21 cellular contexts compared by ENCODE assay signal in genomic region chr4:20711335-20711734, GRCh38. TPM values are rescaled to one million over a fixed set of nuclear protein-coding genes. Genes with fewer than 3 reads are reported as not detected.
DNase-seq lines count a peak whose midpoint lies in the region; ATAC-seq and TF ChIP-seq lines count a peak whose summit lies in the region.
"Had no signal": no experiment of that assay in that cellular context is flagged by ENCODE, and none has a peak within 500 bp of the region (broad histone marks: within the 10 kb centered on the region; RNA-seq: fewer than 3 reads in every experiment).

No MANE protein-coding gene starts in this region.

- no peaks in the 10 kb centered on the region; the same call in 1 of the 2 replicates for H3K4me1 ChIP-seq in BE2C
- H3K4me1 ChIP-seq: A549, BLaER1 had no signal

- ATAC-seq in SK-N-SH treated with all-trans-retinoic acid at 6 μM for 48 hours: peak; percentile 61; the same call in 1 of the 3 replicates
- ATAC-seq in GM19397 (IDR thresholded peaks at IDR 0.05; ENCODE audit: unreplicated experiment): no peak
- ATAC-seq in GM21390 (IDR thresholded peaks at IDR 0.05; ENCODE audit: unreplicated experiment): no peak
- ATAC-seq: A549, GM12878 had no signal

- no peaks in the 10 kb centered on the region for H3K27me3 ChIP-seq in BE2C
- H3K27me3 ChIP-seq: BLaER1 had no signal

- DNase-seq in BE2C (peak; percentile 27), SK-N-DZ (ENCODE audit: low spot score) (peak; percentile 99)
- DNase-seq: AML-193; C1 segment of cervical spinal cord; CD4-positive, alpha-beta memory T cell; CD4-positive, CD25-positive, alpha-beta regulatory T cell; CD8-positive, alpha-beta memory T cell; COR-L47; DMS 273 treated with DMSO at 0.1 percent for 48 hours; DMS153; DMS53; DMS79; DND-41; EL; GDM1 had no signal

- H3K9me3 ChIP-seq in BE2C: no peaks in the 10 kb centered on the region; the same call in 1 of the 2 replicates
- H3K9me3 ChIP-seq: A549 had no signal

- no peak for TF ChIP-seq CTCF in BE2C (IDR thresholded peaks at IDR 0.05; ENCODE audit: low read depth, low read length)

- H3K36me3 ChIP-seq in BE2C: peaks cover 41% of the 10 kb centered on the region

- no peak overlapping the region for H3K4me3 ChIP-seq in BE2C (ENCODE audit: low read depth, low read length)
- H3K4me3 ChIP-seq: A549, BLaER1, GM12878 had no signal

TF ChIP-seq in SK-N-SH treated with all-trans-retinoic acid at 6 μM for 48 hours, 23 proteins besides CTCF, POLR2A, EP300 and RAD21:
- peak; percentile 83 for TF ChIP-seq ISL1 (CRISPR knock-in tag; IDR thresholded peaks at IDR 0.05)
- peak; percentile 2; the same call in 1 of the 2 replicates for TF ChIP-seq ZNF8 (CRISPR knock-in tag; IDR thresholded peaks at IDR 0.05)
- TF ChIP-seq CSRNP3 (CRISPR knock-in tag; IDR thresholded peaks at IDR 0.05): peak; percentile 88
- TF ChIP-seq BACH2 (CRISPR knock-in tag; IDR thresholded peaks at IDR 0.05; ENCODE audit: borderline replicate concordance): no peak
- 0 out of 2 replicates have a peak, but pooled peaks have one; percentile 9 for TF ChIP-seq SNAI2 (CRISPR knock-in tag; IDR thresholded peaks at IDR 0.05)
- no peak for TF ChIP-seq ZC3H10 (CRISPR knock-in tag; IDR thresholded peaks at IDR 0.05)
- no peak for TF ChIP-seq OSR1 (CRISPR knock-in tag; IDR thresholded peaks at IDR 0.05)
- TF ChIP-seq, protein P1, sequence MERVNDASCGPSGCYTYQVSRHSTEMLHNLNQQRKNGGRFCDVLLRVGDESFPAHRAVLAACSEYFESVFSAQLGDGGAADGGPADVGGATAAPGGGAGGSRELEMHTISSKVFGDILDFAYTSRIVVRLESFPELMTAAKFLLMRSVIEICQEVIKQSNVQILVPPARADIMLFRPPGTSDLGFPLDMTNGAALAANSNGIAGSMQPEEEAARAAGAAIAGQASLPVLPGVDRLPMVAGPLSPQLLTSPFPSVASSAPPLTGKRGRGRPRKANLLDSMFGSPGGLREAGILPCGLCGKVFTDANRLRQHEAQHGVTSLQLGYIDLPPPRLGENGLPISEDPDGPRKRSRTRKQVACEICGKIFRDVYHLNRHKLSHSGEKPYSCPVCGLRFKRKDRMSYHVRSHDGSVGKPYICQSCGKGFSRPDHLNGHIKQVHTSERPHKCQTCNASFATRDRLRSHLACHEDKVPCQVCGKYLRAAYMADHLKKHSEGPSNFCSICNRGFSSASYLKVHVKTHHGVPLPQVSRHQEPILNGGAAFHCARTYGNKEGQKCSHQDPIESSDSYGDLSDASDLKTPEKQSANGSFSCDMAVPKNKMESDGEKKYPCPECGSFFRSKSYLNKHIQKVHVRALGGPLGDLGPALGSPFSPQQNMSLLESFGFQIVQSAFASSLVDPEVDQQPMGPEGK (CRISPR knock-in tag; IDR thresholded peaks at IDR 0.05; ENCODE audit: borderline replicate concordance): no peak
- TF ChIP-seq ZNF70 (CRISPR knock-in tag; IDR thresholded peaks at IDR 0.05): no peak
- TF ChIP-seq ZNF565 (CRISPR knock-in tag; conservative IDR thresholded peaks at IDR 0.05; ENCODE audit: low read depth): no peak
- TF ChIP-seq, protein P2, sequence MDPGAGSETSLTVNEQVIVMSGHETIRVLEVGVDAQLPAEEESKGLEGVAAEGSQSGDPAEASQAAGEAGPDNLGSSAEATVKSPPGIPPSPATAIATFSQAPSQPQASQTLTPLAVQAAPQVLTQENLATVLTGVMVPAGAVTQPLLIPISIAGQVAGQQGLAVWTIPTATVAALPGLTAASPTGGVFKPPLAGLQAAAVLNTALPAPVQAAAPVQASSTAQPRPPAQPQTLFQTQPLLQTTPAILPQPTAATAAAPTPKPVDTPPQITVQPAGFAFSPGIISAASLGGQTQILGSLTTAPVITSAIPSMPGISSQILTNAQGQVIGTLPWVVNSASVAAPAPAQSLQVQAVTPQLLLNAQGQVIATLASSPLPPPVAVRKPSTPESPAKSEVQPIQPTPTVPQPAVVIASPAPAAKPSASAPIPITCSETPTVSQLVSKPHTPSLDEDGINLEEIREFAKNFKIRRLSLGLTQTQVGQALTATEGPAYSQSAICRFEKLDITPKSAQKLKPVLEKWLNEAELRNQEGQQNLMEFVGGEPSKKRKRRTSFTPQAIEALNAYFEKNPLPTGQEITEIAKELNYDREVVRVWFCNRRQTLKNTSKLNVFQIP (CRISPR knock-in tag; IDR thresholded peaks at IDR 0.05; ENCODE audit: borderline replicate concordance, low read depth): no peak
- no peak for TF ChIP-seq TOX (CRISPR knock-in tag; IDR thresholded peaks at IDR 0.05; ENCODE audit: borderline replicate concordance)
- no peak for TF ChIP-seq PPARA (CRISPR knock-in tag; IDR thresholded peaks at IDR 0.05; ENCODE audit: borderline replicate concordance)
- TF ChIP-seq GLIS3 (CRISPR knock-in tag; IDR thresholded peaks at IDR 0.05): 0 out of 2 replicates have a peak, but pooled peaks have one; percentile 53
- TF ChIP-seq TSHZ2 (CRISPR knock-in tag; IDR thresholded peaks at IDR 0.05): peak; percentile 94; the same call in 1 of the 2 replicates
- TF ChIP-seq ZFP3 (CRISPR knock-in tag; IDR thresholded peaks at IDR 0.05): no peak
- no peak for TF ChIP-seq ZFP30 (CRISPR knock-in tag; IDR thresholded peaks at IDR 0.05)
- no peak; the same call in 1 of the 2 replicates for TF ChIP-seq ARNTL (CRISPR knock-in tag; IDR thresholded peaks at IDR 0.05; ENCODE audit: borderline replicate concordance, low read depth)
- TF ChIP-seq, protein P3, sequence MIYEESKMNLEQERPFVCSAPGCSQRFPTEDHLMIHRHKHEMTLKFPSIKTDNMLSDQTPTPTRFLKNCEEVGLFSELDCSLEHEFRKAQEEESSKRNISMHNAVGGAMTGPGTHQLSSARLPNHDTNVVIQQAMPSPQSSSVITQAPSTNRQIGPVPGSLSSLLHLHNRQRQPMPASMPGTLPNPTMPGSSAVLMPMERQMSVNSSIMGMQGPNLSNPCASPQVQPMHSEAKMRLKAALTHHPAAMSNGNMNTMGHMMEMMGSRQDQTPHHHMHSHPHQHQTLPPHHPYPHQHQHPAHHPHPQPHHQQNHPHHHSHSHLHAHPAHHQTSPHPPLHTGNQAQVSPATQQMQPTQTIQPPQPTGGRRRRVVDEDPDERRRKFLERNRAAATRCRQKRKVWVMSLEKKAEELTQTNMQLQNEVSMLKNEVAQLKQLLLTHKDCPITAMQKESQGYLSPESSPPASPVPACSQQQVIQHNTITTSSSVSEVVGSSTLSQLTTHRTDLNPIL (CRISPR knock-in tag; IDR thresholded peaks at IDR 0.05; ENCODE audit: low read depth): no peak
- peak; percentile 83; the same call in 1 of the 2 replicates for TF ChIP-seq ESRRG (CRISPR knock-in tag; IDR thresholded peaks at IDR 0.05)
- peak; percentile 97 for TF ChIP-seq TCF4 (CRISPR knock-in tag; IDR thresholded peaks at IDR 0.05; ENCODE audit: borderline replicate concordance)
- TF ChIP-seq CSDC2 (CRISPR knock-in tag; IDR thresholded peaks at IDR 0.05): no peak

RNA-seq across cellular contexts. Expression of gene PACRGL, which starts 11.1 kb away (rescaled TPM):
- polyA plus RNA-seq in BE2C (2012; ENCODE audit: insufficient read depth, insufficient read length, low read depth): 21.7 TPM
- 28.9 and 33.8 TPM in 2 replicates for polyA plus RNA-seq in SK-N-DZ (2014; cell fraction: cytosol; rRNA removed)
- polyA plus RNA-seq in SK-N-DZ (2014; cell fraction: nucleus; rRNA removed): 19.6 and 26.7 TPM in 2 replicates
